ENCODE assay signal across 27 cellular contexts in genomic region chr14:70425349-70425748, GRCh38. TPM values are rescaled to one million over a fixed set of nuclear protein-coding genes. Genes with fewer than 3 reads are reported as not detected.
DNase-seq lines count a peak whose midpoint lies in the region; ATAC-seq, FAIRE-seq and TF ChIP-seq lines count a peak whose summit lies in the region.
"Had no signal": no experiment of that assay in that cellular context is flagged by ENCODE, and none has a peak within 500 bp of the region (broad histone marks: within the 10 kb centered on the region; RNA-seq: fewer than 3 reads in every experiment).

No MANE protein-coding gene starts in this region.

- no peak for ATAC-seq in HG02610 (IDR thresholded peaks at IDR 0.05; ENCODE audit: unreplicated experiment)
- ATAC-seq: activated naive CD4-positive, alpha-beta T cell treated with anti-CD3 and anti-CD28 coated beads, Interleukin-2, amount 50 U/mL, for 72 hours; activated T-cell treated with anti-CD3 and anti-CD28 coated beads, Interleukin-2, amount 50 U/mL, for 72 hours; esophagus mucosa; gastroesophageal sphincter; PC-3; stimulated activated naive CD8-positive, alpha-beta T cell treated with anti-CD3 and anti-CD28 coated beads, Interleukin-15, amount 100 ng/mL, for 72 hours; T-helper 17 cell had no signal

- DNase-seq in NCI-H345 (lab: John Stamatoyannopoulos, UW) (peak; percentile 38), NCI-H345 treated with DMSO at 0.1 percent for 48 hours (lab: John Stamatoyannopoulos, UW; ENCODE audit: unreplicated experiment) (no peak), GM12865 (ENCODE audit: low read depth) (peak; percentile 25), NCI-H69 (lab: John Stamatoyannopoulos, UW) (peak; percentile 27), myocyte (ENCODE audit: low read depth) (peak; percentile 73), NCI-H2029 treated with DMSO at 0.1 percent for 48 hours (lab: John Stamatoyannopoulos, UW) (no peak), frontal cortex (ENCODE audit: low spot score in 2 of 2) (no peak)
- DNase-seq: ACHN; activated B cell treated with CpG ODN at 0.5 μM for 24 hours; activated CD8-positive, alpha-beta memory T cell treated with anti-CD3 and anti-CD28 coated beads for 24 hours; activated T-cell treated with anti-CD3 and anti-CD28 coated beads, Interleukin-2, amount 50 U/mL, for 72 hours; C1 segment of cervical spinal cord; cerebellar nuclear complex; H9; NCI-H1092 treated with DMSO at 0.1 percent for 48 hours; PC-3; stimulated activated CD4-positive, alpha-beta T cell treated with anti-CD3 and anti-CD28 coated beads, Interleukin-4, amount 100 ng/mL, for 1 hour; stimulated activated naive CD8-positive, alpha-beta T cell treated with anti-CD3 and anti-CD28 coated beads, Interleukin-15, amount 100 ng/mL, for 72 hours; T-helper 17 cell had no signal

- no peak for FAIRE-seq in frontal cortex (lab: Jason Lieb, UNC)
- FAIRE-seq: astrocyte had no signal

- TF ChIP-seq CTCF in GM12865 (IDR thresholded peaks at IDR 0.05; ENCODE audit: insufficient read depth, low read depth, low read length, missing control alignments) = no peak

- H3K4me3 ChIP-seq in GM12865 (ENCODE audit: low read depth, low read length) = no peak overlapping the region
- H3K4me3 ChIP-seq: gastroesophageal sphincter, SJCRH30, skin epidermis had no signal

RNA-seq across cellular contexts. Expression of gene SYNJ2BP, which starts 8.5 kb away (rescaled TPM):
- 23.9 and 33.3 TPM in 2 replicates for total RNA-seq in myocyte
- polyA plus RNA-seq in myocyte (2012) = 14.6 TPM
- 25.3 TPM for total RNA-seq in frontal cortex

RNA-seq across cellular contexts. Expression of gene ADAM21, which starts 26.6 kb away (rescaled TPM):
- 0.67 and 1.3 TPM in 2 replicates for total RNA-seq in myocyte
- 1.2 TPM for polyA plus RNA-seq in myocyte (2012)
- total RNA-seq in frontal cortex = under 0.01 TPM
- total RNA-seq: esophagus mucosa, H9, posterior vena cava, T-helper 17 cell had no signal

Comparison
In these comparisons a context has a peak if more than half of its experiments do, and no peak if none do; other contexts are left out.
1. DNase-seq: peak in NCI-H345 (single experiment), GM12865 (single experiment), NCI-H69 (single experiment) and myocyte (single experiment); none in NCI-H345 treated with DMSO at 0.1 percent for 48 hours (single experiment), NCI-H2029 treated with DMSO at 0.1 percent for 48 hours (single experiment) and frontal cortex (0 of 2).